8 cellular contexts compared by ENCODE assay signal in genomic region chr3:176872771-176873209, GRCh38.
DNase-seq lines count a peak whose midpoint lies in the region; ATAC-seq and TF ChIP-seq lines count a peak whose summit lies in the region.

No MANE protein-coding gene starts in this region.

- peaks cover 2% of the 10 kb centered on the region for H3K4me1 Mint-ChIP-seq in endothelial cell (ENCODE audit: unreplicated experiment)
- H3K4me1 Mint-ChIP-seq in natural killer cell = peaks cover 0 to 6% of the 10 kb centered on the region in 2 donors

- TF ChIP-seq EP300 in stomach (IDR thresholded peaks at IDR 0.05) = no peak

- H3K4me3 Mint-ChIP-seq in endothelial cell (ENCODE audit: unreplicated experiment) = no peak overlapping the region
- no peak overlapping the region for H3K4me3 Mint-ChIP-seq in natural killer cell

- ATAC-seq in GM18868 (IDR thresholded peaks at IDR 0.05; ENCODE audit: unreplicated experiment) (peak; percentile 98), HG03045 (IDR thresholded peaks at IDR 0.05; ENCODE audit: unreplicated experiment) (peak; percentile 96), natural killer cell (peak; percentile 82 to 88 (median 87))

- no peaks in the 10 kb centered on the region for H3K36me3 ChIP-seq in stomach

- intact Hi-C loops in natural killer cell (cut with micrococcal nuclease) (loop anchor here (1.0 to 5.0 kb wide), 3 partner anchors 67 to 1513 kb away; no protein-coding TSS in a partner anchor), stomach (cut with DNase I; ENCODE audit: low total_unique reads) (loop anchor here (10.0 kb wide), 1 partner anchor 72 kb away; no protein-coding TSS in a partner anchor)

- no peak overlapping the region for H3K27ac Mint-ChIP-seq in endothelial cell (ENCODE audit: unreplicated experiment)
- peak overlapping the region in 1 of 2 donors; percentile 53 for H3K27ac Mint-ChIP-seq in natural killer cell

- 7 to 26% (median 10%) methylated on average over 4 of the region's 4 CpGs for WGBS in stomach, 5 donors

- H3K36me3 Mint-ChIP-seq in endothelial cell (ENCODE audit: low read depth, unreplicated experiment) = no peaks in the 10 kb centered on the region
- no peaks in the 10 kb centered on the region for H3K36me3 Mint-ChIP-seq in natural killer cell

- H3K4me1 ChIP-seq in stomach = peaks cover 0 to 15% (median 2%) of the 10 kb centered on the region in 4 donors

- DNase-seq in AG09319 (ENCODE audit: extremely low read depth, low read depth) (peak; percentile 12), NCI-H2171 (lab: John Stamatoyannopoulos, UW) (peak; percentile 26), endothelial cell (ENCODE audit: low spot score) (peak; percentile 54), natural killer cell (no peak), stomach (peak; percentile 52)
- peak; percentile 40 to 43 for DNase-seq in activated CD4-positive, alpha-beta T cell treated with anti-CD3 and anti-CD28 coated beads, Interleukin-2, amount 50 U/mL, for 4 hours

- no peaks in the 10 kb centered on the region for H3K27me3 ChIP-seq in stomach

- TF ChIP-seq POLR2A in stomach (IDR thresholded peaks at IDR 0.05) = no peak

- H3K27ac ChIP-seq in stomach = no peak overlapping the region

- peak; percentile 81 for TF ChIP-seq CTCF in AG09319 (IDR thresholded peaks at IDR 0.05; ENCODE audit: low read depth, low read length)
- TF ChIP-seq CTCF in endothelial cell (IDR thresholded peaks at IDR 0.05; ENCODE audit: unreplicated experiment) = peak; percentile 80
- TF ChIP-seq CTCF in natural killer cell (IDR thresholded peaks at IDR 0.05) = peak; percentile 71
- TF ChIP-seq CTCF in stomach (IDR thresholded peaks at IDR 0.05) = peak in 5 of 7 experiments; percentile 61 to 76 (median 74)

- H3K27me3 Mint-ChIP-seq in endothelial cell (ENCODE audit: unreplicated experiment) (no peaks in the 10 kb centered on the region), natural killer cell (ENCODE audit: low read depth in 2 of 2) (no peaks in the 10 kb centered on the region)

- H3K9me3 Mint-ChIP-seq in endothelial cell (ENCODE audit: unreplicated experiment) (peaks cover 4% of the 10 kb centered on the region), natural killer cell (no peaks in the 10 kb centered on the region)

- no peak overlapping the region for H3K4me3 ChIP-seq in stomach

- H3K9me3 ChIP-seq in stomach = peaks cover 0 to 11% (median 0%) of the 10 kb centered on the region in 4 donors
